In genomic region chrX:101759000-101759399, GRCh38 we compare ENCODE assay signal across 8 cellular contexts.
DNase-seq lines count a peak whose midpoint lies in the region; ATAC-seq lines count a peak whose summit lies in the region.

No MANE protein-coding gene starts in this region.

- H3K9me3 Mint-ChIP-seq in activated naive CD8-positive, alpha-beta T cell treated with anti-CD3 and anti-CD28 coated beads, Interleukin-2, amount 50 U/mL, for 24 hours: no peaks in the 10 kb centered on the region

- H3K27ac Mint-ChIP-seq in activated naive CD8-positive, alpha-beta T cell treated with anti-CD3 and anti-CD28 coated beads, Interleukin-2, amount 50 U/mL, for 24 hours: no peak overlapping the region

- ATAC-seq in HG02588 (IDR thresholded peaks at IDR 0.05; ENCODE audit: unreplicated experiment): peak; percentile 58
- peak; percentile 36 for ATAC-seq in activated naive CD8-positive, alpha-beta T cell treated with anti-CD3 and anti-CD28 coated beads, Interleukin-2, amount 50 U/mL, for 24 hours

- DNase-seq in activated naive CD4-positive, alpha-beta T cell treated with Interleukin-2 at 50 U/mL for 16 hours: peak; percentile 2
- DNase-seq in activated naive CD4-positive, alpha-beta T cell (lab: John Stamatoyannopoulos, UW): no peak
- DNase-seq in NCI-H526 treated with DMSO at 0.1 percent for 48 hours (lab: John Stamatoyannopoulos, UW): peak; percentile 10
- peak; percentile 14 for DNase-seq in activated naive CD8-positive, alpha-beta T cell treated with anti-CD3 and anti-CD28 coated beads, Interleukin-2, amount 50 U/mL, for 24 hours
- DNase-seq in iPS DF 4.7 (ENCODE audit: extremely low read depth, low spot score): peak; percentile 30
- peak; percentile 2 for DNase-seq in stimulated activated CD4-positive, alpha-beta T cell treated with anti-CD3 and anti-CD28 coated beads, Interleukin-2, amount 100 ng/mL, for 48 hours
- no peak for DNase-seq in occipital lobe (lab: John Stamatoyannopoulos, UW)

- no peak overlapping the region for H3K4me3 Mint-ChIP-seq in activated naive CD8-positive, alpha-beta T cell treated with anti-CD3 and anti-CD28 coated beads, Interleukin-2, amount 50 U/mL, for 24 hours

- no peaks in the 10 kb centered on the region for H3K36me3 Mint-ChIP-seq in activated naive CD8-positive, alpha-beta T cell treated with anti-CD3 and anti-CD28 coated beads, Interleukin-2, amount 50 U/mL, for 24 hours (ENCODE audit: low read depth)

- H3K4me1 Mint-ChIP-seq in activated naive CD8-positive, alpha-beta T cell treated with anti-CD3 and anti-CD28 coated beads, Interleukin-2, amount 50 U/mL, for 24 hours: no peaks in the 10 kb centered on the region

- peaks cover 8% of the 10 kb centered on the region for H3K27me3 Mint-ChIP-seq in activated naive CD8-positive, alpha-beta T cell treated with anti-CD3 and anti-CD28 coated beads, Interleukin-2, amount 50 U/mL, for 24 hours

Comparison
In these comparisons a context has a peak if more than half of its experiments do, and no peak if none do; other contexts are left out.
1. DNase-seq: peak in activated naive CD4-positive, alpha-beta T cell treated with Interleukin-2 at 50 U/mL for 16 hours (single experiment), NCI-H526 treated with DMSO at 0.1 percent for 48 hours (single experiment), activated naive CD8-positive, alpha-beta T cell treated with anti-CD3 and anti-CD28 coated beads, Interleukin-2, amount 50 U/mL, for 24 hours (single experiment), iPS DF 4.7 (single experiment) and stimulated activated CD4-positive, alpha-beta T cell treated with anti-CD3 and anti-CD28 coated beads, Interleukin-2, amount 100 ng/mL, for 48 hours (2 of 2); none in activated naive CD4-positive, alpha-beta T cell (0 of 4) and occipital lobe (single experiment).